1 cellular context compared by ENCODE assay signal in genomic region chr17:76386966-76387765, GRCh38.
TF ChIP-seq lines count a peak whose summit lies in the region.

No MANE protein-coding gene starts in this region.

TF ChIP-seq in endothelial cell of umbilical vein, 7 proteins besides CTCF, POLR2A, EP300 and RAD21:
- TF ChIP-seq GATA2 (IDR thresholded peaks at IDR 0.05; ENCODE audit: insufficient read depth, insufficient read length, low read depth, low read length) (no peak), MYC (IDR thresholded peaks at IDR 0.05; ENCODE audit: low read depth, low read length) (no peak), POLR2AphosphoS5 (IDR thresholded peaks at IDR 0.05; ENCODE audit: insufficient read depth, low read depth, low read length) (no peak), JUN (IDR thresholded peaks at IDR 0.05; ENCODE audit: borderline replicate concordance, insufficient read depth, insufficient read length, low read depth) (no peak), FOS (IDR thresholded peaks at IDR 0.05; ENCODE audit: borderline replicate concordance, insufficient read depth, low read length) (no peak), EZH2 (IDR thresholded peaks at IDR 0.05; ENCODE audit: borderline replicate concordance, low read depth, low read length, severe bottlenecking) (no peak)
